In genomic region chr13:51269039-51269438, GRCh38 we compare ENCODE assay signal across 21 cellular contexts. TPM values are rescaled to one million over a fixed set of nuclear protein-coding genes. Genes with fewer than 3 reads are reported as not detected.
DNase-seq lines count a peak whose midpoint lies in the region; ATAC-seq, FAIRE-seq and TF ChIP-seq lines count a peak whose summit lies in the region.
"Had no signal": no experiment of that assay in that cellular context is flagged by ENCODE, and none has a peak within 500 bp of the region (broad histone marks: within the 10 kb centered on the region; RNA-seq: fewer than 3 reads in every experiment).

No MANE protein-coding gene starts in this region.

- no peak overlapping the region for H2BK5ac ChIP-seq in mesenchymal stem cell (ENCODE audit: low read depth, low read length, poor library complexity, severe bottlenecking)

- H3K27ac ChIP-seq in dorsolateral prefrontal cortex (peak overlapping the region in 54 of 59 donors; percentile 42 to 100 (median 86)), mesenchymal stem cell (ENCODE audit: low read length, poor library complexity, severe bottlenecking) (peak overlapping the region; percentile 79), upper lobe of left lung (no peak overlapping the region)
- H3K27ac ChIP-seq: SK-N-MC had no signal

- peak overlapping the region; percentile 14 for H3K9ac ChIP-seq in mesenchymal stem cell (ENCODE audit: low read length)

- no peak for TF ChIP-seq EP300 in upper lobe of left lung (IDR thresholded peaks at IDR 0.05)

- H2AFZ ChIP-seq in mesenchymal stem cell (ENCODE audit: low read depth, low read length) = no peak overlapping the region

- H3K4me1 ChIP-seq in mesenchymal stem cell (ENCODE audit: control insufficient read depth, insufficient read depth, low read depth, low read length) (peaks cover 13% of the 10 kb centered on the region), upper lobe of left lung (peaks cover 0 to 6% (median 0%) of the 10 kb centered on the region in 4 donors)

- H2AK5ac ChIP-seq in mesenchymal stem cell (ENCODE audit: low read length, severe bottlenecking) = no peak overlapping the region

- no peak for TF ChIP-seq POLR2A in upper lobe of left lung (IDR thresholded peaks at IDR 0.05)

- TF ChIP-seq CTCF in dorsolateral prefrontal cortex (IDR thresholded peaks at IDR 0.05 in 54 of 56, conservative IDR thresholded peaks at IDR 0.05 in 2 of 56; ENCODE audit: low read depth in 1 of 56, partially characterized antibody in 56 of 56) (peak in 1 of 56 donors; percentile 8), upper lobe of left lung (IDR thresholded peaks at IDR 0.05) (no peak)

- intact Hi-C loops in dorsolateral prefrontal cortex (cut with DNase I) = no loop called here

- no peak overlapping the region for H2BK15ac ChIP-seq in mesenchymal stem cell (ENCODE audit: low read depth, poor library complexity, severe bottlenecking)

- H3K14ac ChIP-seq in mesenchymal stem cell (ENCODE audit: low read length in 2 of 2) = no peak overlapping the region

- H3K36me3 ChIP-seq in mesenchymal stem cell (ENCODE audit: control insufficient read depth in 1 of 2, insufficient read depth in 2 of 2, low read depth in 1 of 2, low read length in 2 of 2) = peaks cover 0 to 5% of the 10 kb centered on the region in 2 experiments
- no peaks in the 10 kb centered on the region for H3K36me3 ChIP-seq in upper lobe of left lung

- H3K23ac ChIP-seq in mesenchymal stem cell (ENCODE audit: low read length in 2 of 2) = no peak overlapping the region

- no peak overlapping the region for H2BK12ac ChIP-seq in mesenchymal stem cell (ENCODE audit: low read length in 2 of 2)

- H3K4ac ChIP-seq in mesenchymal stem cell (ENCODE audit: low read depth in 1 of 2, low read length in 2 of 2) = no peak overlapping the region

- H3K4me2 ChIP-seq in mesenchymal stem cell (ENCODE audit: low read length, poor library complexity, severe bottlenecking) = peak overlapping the region; percentile 29

- H2BK120ac ChIP-seq in mesenchymal stem cell (ENCODE audit: low read depth, low read length) = no peak overlapping the region

- H3K4me3 ChIP-seq in dorsolateral prefrontal cortex (no peak overlapping the region), mesenchymal stem cell (ENCODE audit: insufficient read depth in 1 of 2, low read depth in 1 of 2, low read length in 2 of 2) (no peak overlapping the region), upper lobe of left lung (no peak overlapping the region)
- H3K4me3 ChIP-seq: SK-N-MC had no signal

- no peak overlapping the region for H4K91ac ChIP-seq in mesenchymal stem cell (ENCODE audit: low read length)

- no peaks in the 10 kb centered on the region for H3K9me3 ChIP-seq in mesenchymal stem cell (ENCODE audit: control insufficient read depth, low read length)
- no peaks in the 10 kb centered on the region for H3K9me3 ChIP-seq in upper lobe of left lung

- no peak overlapping the region for H4K8ac ChIP-seq in mesenchymal stem cell (ENCODE audit: low read length)

- DNase-seq in AG20443 (ENCODE audit: low spot score) (peak; percentile 35), LHCN-M2 (ENCODE audit: low read depth) (peak; percentile 52), dorsolateral prefrontal cortex (no peak), mesenchymal stem cell (peak; percentile 53), upper lobe of left lung (no peak), RCC 7860 (ENCODE audit: low spot score) (no peak), NK-92 (lab: John Stamatoyannopoulos, UW; ENCODE audit: unreplicated experiment) (no peak)
- DNase-seq: activated CD4-positive, alpha-beta T cell treated with anti-CD3 and anti-CD28 coated beads for 36 hours; activated CD8-positive, alpha-beta memory T cell treated with anti-CD3 and anti-CD28 coated beads, Interleukin-2, amount 10 ng/mL, durations not matched to agents 7 days and 5 days; activated effector memory CD4-positive, alpha-beta T cell treated with Interleukin-2 at 50 U/mL for 16 hours; amygdala; DND-41; left ventricle myocardium superior; NCI-H1436; NCI-H2171 treated with DMSO at 0.1 percent for 48 hours; nucleus accumbens; right cardiac atrium; stimulated activated naive CD4-positive, alpha-beta T cell had no signal

- no peaks in the 10 kb centered on the region for H3K27me3 ChIP-seq in dorsolateral prefrontal cortex
- no peaks in the 10 kb centered on the region for H3K27me3 ChIP-seq in mesenchymal stem cell (ENCODE audit: control insufficient read depth in 1 of 2, insufficient read depth in 1 of 2, low read length in 2 of 2)
- H3K27me3 ChIP-seq in upper lobe of left lung = no peaks in the 10 kb centered on the region

- H3K79me1 ChIP-seq in mesenchymal stem cell (replicated peaks; ENCODE audit: low read length, poor library complexity, severe bottlenecking) = no peaks in the 10 kb centered on the region

- H3K18ac ChIP-seq in mesenchymal stem cell (ENCODE audit: low read depth in 1 of 2, low read length in 2 of 2) = no peak overlapping the region

- no peak for FAIRE-seq in RCC 7860 (lab: Jason Lieb, UNC)

- no peak for ATAC-seq in upper lobe of left lung (ENCODE audit: low FRiP score in 2 of 2)
- no peak for ATAC-seq in HG03045 (IDR thresholded peaks at IDR 0.05; ENCODE audit: unreplicated experiment)
- ATAC-seq: activated CD4-positive, alpha-beta T cell treated with anti-CD3 and anti-CD28 coated beads for 36 hours; activated CD8-positive, alpha-beta memory T cell treated with anti-CD3 and anti-CD28 coated beads, Interleukin-2, amount 10 ng/mL, durations not matched to agents 7 days and 5 days; HCT116; left ventricle myocardium superior; right cardiac atrium had no signal

RNA-seq across cellular contexts. Expression of gene FAM124A, which starts 46.8 kb away (rescaled TPM):
- total RNA-seq in LHCN-M2 (2014; rRNA removed) (not detected in 2 replicates), dorsolateral prefrontal cortex (100 to 1,000 TPM in 1 of 120 experiments, 10 to 100 TPM in 119; 15.1 to 107 (median 29.8) TPM), upper lobe of left lung (1 to 10 TPM; 2.3 to 7.1 (median 3.8) TPM)
- not detected for polyA plus RNA-seq in LHCN-M2 (2012)
- 0.06 TPM for polyA plus RNA-seq in mesenchymal stem cell (2013, experiment 1 of 2)
- polyA plus RNA-seq in mesenchymal stem cell (2013, experiment 2 of 2) = 0.03 TPM

Comparison
In these comparisons a context has a peak if more than half of its experiments do, and no peak if none do; other contexts are left out.
1. DNase-seq: peak in AG20443 (single experiment), LHCN-M2 (single experiment) and mesenchymal stem cell (single experiment); none in dorsolateral prefrontal cortex (0 of 10), upper lobe of left lung (0 of 2), RCC 7860 (single experiment) and NK-92 (single experiment).
2. H3K27ac ChIP-seq: peak in dorsolateral prefrontal cortex (54 of 59) and mesenchymal stem cell (single experiment); none in upper lobe of left lung (0 of 4).